Comparison of ENCODE assay signal across 1 cellular context in the genomic region with DNA sequence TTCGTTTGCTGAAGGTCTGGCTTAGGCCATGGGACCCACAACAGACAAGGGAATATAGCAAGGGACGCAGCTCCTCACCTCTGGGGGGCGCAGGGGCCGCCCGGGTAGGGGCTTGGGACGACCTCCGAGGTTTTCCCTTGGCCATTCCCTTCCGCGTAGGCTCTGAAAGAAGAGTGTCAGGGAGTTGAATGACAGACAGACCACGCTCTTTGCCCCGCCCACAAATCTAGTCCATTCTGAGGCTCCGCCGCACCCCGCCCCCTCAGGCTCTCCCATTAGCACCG.
TF ChIP-seq lines count a peak whose summit lies in the region.

No MANE protein-coding gene starts in this region.

TF ChIP-seq in H1, 55 proteins besides CTCF, POLR2A, EP300 and RAD21:
- TF ChIP-seq SP1 (IDR thresholded peaks at IDR 0.05; ENCODE audit: low read depth, low read length) = peak; percentile 45; the same call in 1 of the 2 replicates
- TF ChIP-seq SP4 (IDR thresholded peaks at IDR 0.05; ENCODE audit: low read length) = no peak; the same call in 1 of the 2 replicates
- TF ChIP-seq SIN3A (conservative IDR thresholded peaks at IDR 0.05 in 1 of 2, IDR thresholded peaks at IDR 0.05 in 1 of 2; ENCODE audit: low read depth in 1 of 2, low read length in 2 of 2) = peak in 1 of 2 experiments; percentile 59; a peak in 1 of 4 replicates
- TF ChIP-seq, protein P1, sequence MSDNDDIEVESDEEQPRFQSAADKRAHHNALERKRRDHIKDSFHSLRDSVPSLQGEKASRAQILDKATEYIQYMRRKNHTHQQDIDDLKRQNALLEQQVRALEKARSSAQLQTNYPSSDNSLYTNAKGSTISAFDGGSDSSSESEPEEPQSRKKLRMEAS (IDR thresholded peaks at IDR 0.05) = peak; percentile 27; the same call in 1 of the 2 replicates
- peak; percentile 62 for TF ChIP-seq CREB1 (IDR thresholded peaks at IDR 0.05)
